ENCODE assay signal across 8 cellular contexts in the genomic region with DNA sequence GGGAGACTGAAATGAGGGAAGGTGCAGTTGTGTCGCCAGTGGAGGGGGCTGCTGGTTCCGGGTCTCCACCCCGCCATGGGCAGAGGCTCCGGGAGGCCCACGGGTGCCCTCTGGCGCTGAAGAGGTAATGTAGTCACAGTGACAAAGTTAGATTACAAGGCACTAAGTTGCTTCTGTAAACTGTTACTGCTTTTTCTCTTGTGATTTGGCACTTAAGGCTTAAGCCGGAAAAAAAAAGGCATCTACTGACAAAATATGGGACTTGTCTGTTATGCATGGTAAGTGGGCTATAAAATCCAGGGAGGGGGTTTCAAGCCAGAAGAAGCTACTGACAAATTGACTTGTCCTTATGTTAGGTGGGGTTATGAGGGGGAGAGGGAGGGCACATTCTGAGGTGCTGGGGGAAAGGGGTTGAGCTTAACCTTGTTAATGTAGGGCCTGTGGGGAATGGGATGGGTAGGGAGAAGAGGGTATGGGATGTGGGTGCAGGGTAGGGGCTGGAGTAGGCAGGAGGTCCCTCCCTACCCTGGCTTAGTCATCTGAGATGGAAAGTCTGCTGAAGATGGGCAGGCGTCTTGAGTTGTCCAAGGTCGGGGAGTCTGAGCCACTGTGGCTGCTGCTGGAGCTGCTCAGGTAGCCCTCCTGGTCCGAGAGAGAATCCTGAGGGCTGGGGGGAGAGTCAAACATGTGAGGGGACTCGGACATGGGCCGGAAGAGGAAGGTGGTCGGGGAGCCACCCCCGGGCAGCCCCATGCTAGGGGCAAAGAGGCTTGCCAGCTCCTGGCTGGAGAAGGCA. TPM values are rescaled to one million over a fixed set of nuclear protein-coding genes. Genes with fewer than 3 reads are reported as not detected.
DNase-seq lines count a peak whose midpoint lies in the region; ATAC-seq and TF ChIP-seq lines count a peak whose summit lies in the region.

No MANE protein-coding gene starts in this region.

- WGBS in endodermal cell (ENCODE audit: insufficient coverage in 1 of 2, insufficient read length in 1 of 2), 2 experiments, result 78 to 80% methylated on average over 3 to 14 of the region's 14 CpGs

- peaks cover 33% of the 10 kb centered on the region for H3K36me3 ChIP-seq in endodermal cell (ENCODE audit: control insufficient read depth, insufficient read depth, low read length)

- no peak for ATAC-seq in omental fat pad (ENCODE audit: low FRiP score)

- H3K4me1 Mint-ChIP-seq in endodermal cell, result peaks cover 39% of the 10 kb centered on the region

- H3K4me1 ChIP-seq in endodermal cell (ENCODE audit: control insufficient read depth, insufficient read depth, low read length), result peaks cover 2% of the 10 kb centered on the region

- no peaks in the 10 kb centered on the region for H3K27me3 ChIP-seq in endodermal cell (ENCODE audit: control insufficient read depth, insufficient read depth, low read length, poor library complexity, severe bottlenecking)

- H3K4me3 ChIP-seq in endodermal cell (ENCODE audit: low read length), result peak overlapping the region; percentile 39

- no peaks in the 10 kb centered on the region for H3K9me3 ChIP-seq in endodermal cell (ENCODE audit: control insufficient read depth, low read length)

- no peak overlapping the region for H3K9ac ChIP-seq in endodermal cell (ENCODE audit: extremely low read depth, low read length, poor library complexity, severe bottlenecking)

- DNase-seq in AG20443 (ENCODE audit: low spot score), result peak; percentile 57
- DNase-seq in H4 (ENCODE audit: low spot score), result peak; percentile 78
- peak; percentile 75 for DNase-seq in NOMO-1 treated with DMSO at 0.1 percent for 48 hours (lab: John Stamatoyannopoulos, UW; ENCODE audit: unreplicated experiment)
- DNase-seq in activated CD8-positive, alpha-beta memory T cell treated with anti-CD3 and anti-CD28 coated beads, Interleukin-2, amount 50 U/mL, for 4 hours, result peak; percentile 89
- peak; percentile 91 for DNase-seq in endodermal cell
- DNase-seq in middle frontal gyrus (ENCODE audit: extremely low spot score, low spot score), result peak; percentile 52
- DNase-seq in stimulated activated CD8-positive, alpha-beta memory T cell treated with anti-CD3 and anti-CD28 coated beads, Interleukin-2, amount 100 ng/mL, for 48 hours (ENCODE audit: low read depth in 2 of 2), result peak; percentile 73 to 74
- no peak for DNase-seq in omental fat pad (ENCODE audit: low spot score)

- no peaks in the 10 kb centered on the region for H3K27me3 Mint-ChIP-seq in endodermal cell (ENCODE audit: insufficient read depth)

- peak overlapping the region; percentile 100 for H3K4me3 Mint-ChIP-seq in endodermal cell

- peak; percentile 82 for TF ChIP-seq CTCF in endodermal cell (conservative IDR thresholded peaks at IDR 0.05)
- TF ChIP-seq CTCF in omental fat pad (IDR thresholded peaks at IDR 0.05), result no peak

- no peak overlapping the region for H3K27ac ChIP-seq in endodermal cell (ENCODE audit: low read depth, low read length)

- peak overlapping the region; percentile 68 for H3K27ac Mint-ChIP-seq in endodermal cell

- H3K9me3 Mint-ChIP-seq in endodermal cell, result no peaks in the 10 kb centered on the region

- H3K36me3 Mint-ChIP-seq in endodermal cell (ENCODE audit: low read depth), result peaks cover 38% of the 10 kb centered on the region

RNA-seq across cellular contexts. Expression of a gene that starts 3.7 kb away (rescaled TPM):
- total RNA-seq in H4 (2014; rRNA removed; shearing (Covaris generic)), result 27.7 and 31.0 TPM in 2 replicates
- total RNA-seq in endodermal cell, result 10 to 100 TPM; 99.4 to 99.6 TPM
- polyA plus RNA-seq in endodermal cell (2013, experiment 1 of 2), result 215 TPM
- 172 TPM for polyA plus RNA-seq in endodermal cell (2013, experiment 2 of 2)
- 100 to 1,000 TPM; 363 to 395 (median 384) TPM for total RNA-seq in omental fat pad
